Comparison of ENCODE assay signal across 8 cellular contexts in the genomic region with DNA sequence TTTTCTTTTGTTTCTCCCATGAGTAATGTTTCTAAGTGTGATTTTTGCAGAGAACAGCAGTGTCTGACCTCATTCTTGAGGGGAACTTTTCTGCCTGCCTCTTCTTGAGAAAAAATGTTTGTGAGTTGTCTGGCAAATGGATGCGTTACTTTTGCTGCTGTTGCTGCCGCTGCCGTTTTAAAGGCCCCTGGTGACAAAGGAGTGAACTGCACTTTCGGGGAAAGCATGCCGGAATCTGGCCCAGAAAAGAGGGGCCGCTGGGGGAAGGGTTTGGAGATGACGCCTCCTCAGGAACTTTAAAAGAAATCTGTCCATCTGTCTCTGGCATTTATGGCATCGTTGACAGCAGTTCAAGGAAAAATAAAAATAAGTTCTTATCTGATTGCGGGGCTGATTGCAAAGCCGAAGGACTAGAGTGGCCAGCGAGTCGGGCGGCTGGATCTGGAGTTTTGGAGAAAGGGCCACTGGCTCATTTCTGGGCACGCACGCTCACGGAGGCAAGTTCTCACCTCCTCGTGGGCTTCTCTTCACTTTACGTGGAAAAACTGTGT. TPM values are rescaled to one million over a fixed set of nuclear protein-coding genes. Genes with fewer than 3 reads are reported as not detected.
DNase-seq lines count a peak whose midpoint lies in the region; ATAC-seq and TF ChIP-seq lines count a peak whose summit lies in the region.

No MANE protein-coding gene starts in this region.

- H3K27ac ChIP-seq in CD4-positive, CD25-positive, alpha-beta regulatory T cell (ENCODE audit: insufficient read depth, low read length, poor library complexity, severe bottlenecking), result no peak overlapping the region
- no peak overlapping the region for H3K27ac ChIP-seq in foreskin keratinocyte

- H3K27ac Mint-ChIP-seq in CD4-positive, CD25-positive, alpha-beta regulatory T cell, result peak overlapping the region in 2 of 3 donors; percentile 33 to 48
- H3K27ac Mint-ChIP-seq in activated T-cell treated with anti-CD3 and anti-CD28 coated beads, Interleukin-2, amount 50 U/mL, for 24 hours, result peak overlapping the region; percentile 26

- H3K9me3 ChIP-seq in CD4-positive, CD25-positive, alpha-beta regulatory T cell (ENCODE audit: control insufficient read depth in 2 of 2, low read length in 2 of 2), result no peaks in the 10 kb centered on the region

- peak overlapping the region in 2 of 4 donors; percentile 24 to 29 for H3K4me3 Mint-ChIP-seq in CD4-positive, CD25-positive, alpha-beta regulatory T cell
- H3K4me3 Mint-ChIP-seq in activated T-cell treated with anti-CD3 and anti-CD28 coated beads, Interleukin-2, amount 50 U/mL, for 24 hours, result peak overlapping the region; percentile 48

- TF ChIP-seq CTCF in foreskin keratinocyte (conservative IDR thresholded peaks at IDR 0.05), result peak; percentile 57
- TF ChIP-seq CTCF in retinal pigment epithelial cell (conservative IDR thresholded peaks at IDR 0.05; ENCODE audit: low read depth, low read length), result peak; percentile 73

- H3K4me1 Mint-ChIP-seq in CD4-positive, CD25-positive, alpha-beta regulatory T cell, result peaks cover 11 to 80% (median 49%) of the 10 kb centered on the region in 4 donors
- peaks cover 80% of the 10 kb centered on the region for H3K4me1 Mint-ChIP-seq in activated T-cell treated with anti-CD3 and anti-CD28 coated beads, Interleukin-2, amount 50 U/mL, for 24 hours (ENCODE audit: low read depth)

- H3K4me1 ChIP-seq in CD4-positive, CD25-positive, alpha-beta regulatory T cell (ENCODE audit: control insufficient read depth, insufficient read depth, low read length, poor library complexity, severe bottlenecking), result peaks cover 29% of the 10 kb centered on the region
- no peaks in the 10 kb centered on the region for H3K4me1 ChIP-seq in foreskin keratinocyte

- no peak for ATAC-seq in CD4-positive, CD25-positive, alpha-beta regulatory T cell (ENCODE audit: low read depth in 2 of 2)
- ATAC-seq in foreskin keratinocyte (peak; percentile 65), GM21619 (IDR thresholded peaks at IDR 0.05; ENCODE audit: unreplicated experiment) (no peak), HG03095 (IDR thresholded peaks at IDR 0.05; ENCODE audit: unreplicated experiment) (no peak)

- no peak overlapping the region for H3K4me3 ChIP-seq in CD4-positive, CD25-positive, alpha-beta regulatory T cell (ENCODE audit: low read depth, low read length)
- H3K4me3 ChIP-seq in retinal pigment epithelial cell (ENCODE audit: low read length), result no peak overlapping the region

- H3K27me3 Mint-ChIP-seq in CD4-positive, CD25-positive, alpha-beta regulatory T cell, result no peaks in the 10 kb centered on the region
- H3K27me3 Mint-ChIP-seq in activated T-cell treated with anti-CD3 and anti-CD28 coated beads, Interleukin-2, amount 50 U/mL, for 24 hours, result no peaks in the 10 kb centered on the region

- peak in 2 of 3 donors; percentile 27 to 45 for DNase-seq in CD4-positive, CD25-positive, alpha-beta regulatory T cell
- DNase-seq in KBM-7, result peak; percentile 58
- DNase-seq in activated T-cell treated with anti-CD3 and anti-CD28 coated beads, Interleukin-2, amount 50 U/mL, for 24 hours, result peak; percentile 51
- peak; percentile 21 to 30 for DNase-seq in foreskin keratinocyte
- DNase-seq in retinal pigment epithelial cell (ENCODE audit: low read depth), result no peak
- no peak for DNase-seq in inferior parietal cortex (ENCODE audit: extremely low spot score)

- H3K36me3 Mint-ChIP-seq in CD4-positive, CD25-positive, alpha-beta regulatory T cell, result no peaks in the 10 kb centered on the region
- H3K36me3 Mint-ChIP-seq in activated T-cell treated with anti-CD3 and anti-CD28 coated beads, Interleukin-2, amount 50 U/mL, for 24 hours (ENCODE audit: low read depth), result no peaks in the 10 kb centered on the region

- in situ Hi-C loops in KBM-7 (cut with MboI; ENCODE audit: low pct_unique_long_range_greater_than_20kb, low sequenced_read_pairs), result no loop called here

- H3K36me3 ChIP-seq in CD4-positive, CD25-positive, alpha-beta regulatory T cell (ENCODE audit: control insufficient read depth, insufficient read depth, low read length), result no peaks in the 10 kb centered on the region

- peaks cover 0 to 1% (median 0%) of the 10 kb centered on the region in 7 donors for H3K9me3 Mint-ChIP-seq in CD4-positive, CD25-positive, alpha-beta regulatory T cell
- H3K9me3 Mint-ChIP-seq in activated T-cell treated with anti-CD3 and anti-CD28 coated beads, Interleukin-2, amount 50 U/mL, for 24 hours, result no peaks in the 10 kb centered on the region

- no peaks in the 10 kb centered on the region for H3K27me3 ChIP-seq in CD4-positive, CD25-positive, alpha-beta regulatory T cell (ENCODE audit: control insufficient read depth, insufficient read depth, low read length)
- H3K27me3 ChIP-seq in foreskin keratinocyte, result peaks cover 20% of the 10 kb centered on the region

RNA-seq across cellular contexts. Expression of gene ZBTB16, which starts 16.5 kb away (rescaled TPM):
- 8.5 TPM for total RNA-seq in CD4-positive, CD25-positive, alpha-beta regulatory T cell
- polyA plus RNA-seq in CD4-positive, CD25-positive, alpha-beta regulatory T cell, result 10 to 100 TPM in 2 of 4 donors, 1 to 10 TPM in 2; 2.9 to 28.1 (median 8.9) TPM
- total RNA-seq in foreskin keratinocyte, result not detected in 2 replicates
- not detected in 2 replicates for polyA plus RNA-seq in foreskin keratinocyte

Comparison
In these comparisons a context has a peak if more than half of its experiments do, and no peak if none do; other contexts are left out.
1. DNase-seq: peak in CD4-positive, CD25-positive, alpha-beta regulatory T cell (2 of 3), KBM-7 (single experiment), activated T-cell treated with anti-CD3 and anti-CD28 coated beads, Interleukin-2, amount 50 U/mL, for 24 hours (single experiment) and foreskin keratinocyte (2 of 2); none in retinal pigment epithelial cell (single experiment) and inferior parietal cortex (single experiment).